ENCODE assay signal across 9 cellular contexts in genomic region chr9:37998881-37999311, GRCh38.
DNase-seq lines count a peak whose midpoint lies in the region; TF ChIP-seq lines count a peak whose summit lies in the region.
"Had no signal": no experiment of that assay in that cellular context is flagged by ENCODE, and none has a peak within 500 bp of the region (broad histone marks: within the 10 kb centered on the region; RNA-seq: fewer than 3 reads in every experiment).

No MANE protein-coding gene starts in this region.

- H4K20me1 ChIP-seq in OCI-LY3 (ENCODE audit: insufficient read depth, low read length): no peaks in the 10 kb centered on the region
- H4K20me1 ChIP-seq in osteoblast (ENCODE audit: insufficient read depth, low read length): peaks cover 5% of the 10 kb centered on the region

- CTCF ChIA-PET in CD8-positive, alpha-beta memory T cell (lab: Charles Lee): no interaction called here

- no peaks in the 10 kb centered on the region for H3K36me3 Mint-ChIP-seq in CD8-positive, alpha-beta memory T cell

- H3K36me3 ChIP-seq in OCI-LY3 (replicated peaks; ENCODE audit: low read depth, low read length): no peaks in the 10 kb centered on the region
- H3K36me3 ChIP-seq in osteoblast (ENCODE audit: insufficient read depth, low read length): peaks cover 2% of the 10 kb centered on the region
- no peaks in the 10 kb centered on the region for H3K36me3 ChIP-seq in CD8-positive, alpha-beta memory T cell (ENCODE audit: insufficient read depth, low read length)
- no peaks in the 10 kb centered on the region for H3K36me3 ChIP-seq in ovary

- H3K27me3 Mint-ChIP-seq in CD8-positive, alpha-beta memory T cell: peaks cover 1 to 4% of the 10 kb centered on the region in 2 donors
- H3K27me3 Mint-ChIP-seq: activated T-cell treated with anti-CD3 and anti-CD28 coated beads, Interleukin-2, amount 50 U/mL, for 24 hours had no signal

- peak overlapping the region; percentile 6; the same call in 1 of the 2 replicates for H3K4me2 ChIP-seq in OCI-LY3 (ENCODE audit: low read length)
- peak overlapping the region; percentile 34 for H3K4me2 ChIP-seq in osteoblast (ENCODE audit: insufficient read depth, low read length)

- TF ChIP-seq CTCF in OCI-LY3 (IDR thresholded peaks at IDR 0.05; ENCODE audit: low read depth, low read length) (no peak), osteoblast (IDR thresholded peaks at IDR 0.05; ENCODE audit: extremely low read depth, low read depth, low read length) (no peak), ovary (IDR thresholded peaks at IDR 0.05) (no peak)

- no peak overlapping the region for H3K27ac Mint-ChIP-seq in CD8-positive, alpha-beta memory T cell
- H3K27ac Mint-ChIP-seq: activated T-cell treated with anti-CD3 and anti-CD28 coated beads, Interleukin-2, amount 50 U/mL, for 24 hours had no signal

- H3K79me2 ChIP-seq in OCI-LY3 (ENCODE audit: low read length) (no peaks in the 10 kb centered on the region), osteoblast (ENCODE audit: insufficient read depth, low read length) (peaks cover 42% of the 10 kb centered on the region)

- 87 to 92% (median 92%) methylated on average over 3 of the region's 3 CpGs for WGBS in ovary, 3 donors

- H3K4me3 ChIP-seq in OCI-LY3 (ENCODE audit: low read length): no peak overlapping the region
- H3K4me3 ChIP-seq in osteoblast (ENCODE audit: insufficient read depth, low read length): no peak overlapping the region
- no peak overlapping the region for H3K4me3 ChIP-seq in CD8-positive, alpha-beta memory T cell (ENCODE audit: low read length)
- no peak overlapping the region for H3K4me3 ChIP-seq in ovary

- intact Hi-C loops in ovary (cut with DNase I): no loop called here

- no peaks in the 10 kb centered on the region for H3K9me3 Mint-ChIP-seq in CD8-positive, alpha-beta memory T cell
- H3K9me3 Mint-ChIP-seq: activated T-cell treated with anti-CD3 and anti-CD28 coated beads, Interleukin-2, amount 50 U/mL, for 24 hours had no signal

- TF ChIP-seq EP300 in ovary (IDR thresholded peaks at IDR 0.05): no peak

- peaks cover 7 to 18% (median 8%) of the 10 kb centered on the region in 3 donors for H3K4me1 Mint-ChIP-seq in CD8-positive, alpha-beta memory T cell

- no peak overlapping the region for H3K4me3 Mint-ChIP-seq in CD8-positive, alpha-beta memory T cell
- H3K4me3 Mint-ChIP-seq: activated T-cell treated with anti-CD3 and anti-CD28 coated beads, Interleukin-2, amount 50 U/mL, for 24 hours had no signal

- no peaks in the 10 kb centered on the region for H3K27me3 ChIP-seq in OCI-LY3 (ENCODE audit: low read depth, low read length)
- no peaks in the 10 kb centered on the region for H3K27me3 ChIP-seq in osteoblast (ENCODE audit: insufficient read depth, low read length)
- H3K27me3 ChIP-seq in CD8-positive, alpha-beta memory T cell (ENCODE audit: insufficient read depth, low read length, poor library complexity, severe bottlenecking): no peaks in the 10 kb centered on the region
- no peaks in the 10 kb centered on the region for H3K27me3 ChIP-seq in ovary

- peak; percentile 27 for DNase-seq in GM03348 (ENCODE audit: low spot score)
- no peak for DNase-seq in epithelial cell of prostate (ENCODE audit: low read depth, low spot score)
- DNase-seq in osteoblast (ENCODE audit: insufficient read length, low spot score, missing footprints): peak; percentile 92
- no peak for DNase-seq in occipital lobe (lab: John Stamatoyannopoulos, UW)
- no peak for DNase-seq in CD8-positive, alpha-beta memory T cell
- DNase-seq in ovary: no peak
- DNase-seq in COR-L47 (lab: John Stamatoyannopoulos, UW): no peak
- DNase-seq: activated T-cell treated with anti-CD3 and anti-CD28 coated beads, Interleukin-2, amount 50 U/mL, for 24 hours had no signal

- H3K9me3 ChIP-seq in OCI-LY3 (ENCODE audit: insufficient read depth, low read length) (no peaks in the 10 kb centered on the region), osteoblast (ENCODE audit: low read depth, low read length) (no peaks in the 10 kb centered on the region), ovary (no peaks in the 10 kb centered on the region)
- H3K9me3 ChIP-seq in CD8-positive, alpha-beta memory T cell (ENCODE audit: low read length): no peaks in the 10 kb centered on the region

- POLR2A ChIA-PET in CD8-positive, alpha-beta memory T cell (lab: Charles Lee): no interaction called here

- H3K27ac ChIP-seq in OCI-LY3 (ENCODE audit: low read length) (no peak overlapping the region), epithelial cell of prostate (peak overlapping the region; percentile 46), osteoblast (ENCODE audit: low read depth, low read length) (peak overlapping the region; percentile 82), ovary (no peak overlapping the region)
- no peak overlapping the region for H3K27ac ChIP-seq in CD8-positive, alpha-beta memory T cell (ENCODE audit: low read depth, low read length)

- no peak for TF ChIP-seq POLR2A in ovary (IDR thresholded peaks at IDR 0.05)

- no peak overlapping the region for H2AFZ ChIP-seq in OCI-LY3 (ENCODE audit: low read depth, low read length)
- H2AFZ ChIP-seq in osteoblast (ENCODE audit: low read length): no peak overlapping the region

- H3K4me1 ChIP-seq in OCI-LY3 (ENCODE audit: low read length) (peaks cover 57% of the 10 kb centered on the region), osteoblast (ENCODE audit: insufficient read depth, low read length) (peaks cover 32% of the 10 kb centered on the region), ovary (ENCODE audit: insufficient read depth) (peaks cover 3% of the 10 kb centered on the region)
- H3K4me1 ChIP-seq in CD8-positive, alpha-beta memory T cell (ENCODE audit: insufficient read depth, low read length): no peaks in the 10 kb centered on the region

- no peak overlapping the region for H3K9ac ChIP-seq in OCI-LY3 (ENCODE audit: low read length)

Comparison
In these comparisons a context has a peak if more than half of its experiments do, and no peak if none do; other contexts are left out.
1. DNase-seq: peak in GM03348 (single experiment) and osteoblast (single experiment); none in epithelial cell of prostate (single experiment), occipital lobe (single experiment), CD8-positive, alpha-beta memory T cell (0 of 5), ovary (0 of 5) and COR-L47 (single experiment).
2. H3K27ac ChIP-seq: peak in epithelial cell of prostate (single experiment) and osteoblast (single experiment); none in OCI-LY3 (single experiment), CD8-positive, alpha-beta memory T cell (single experiment) and ovary (0 of 2).